ENCODE assay signal across 12 cellular contexts in genomic region chr12:64694130-64695078, GRCh38.
DNase-seq lines count a peak whose midpoint lies in the region; ATAC-seq and TF ChIP-seq lines count a peak whose summit lies in the region.
"Had no signal": no experiment of that assay in that cellular context is flagged by ENCODE, and none has a peak within 500 bp of the region (broad histone marks: within the 10 kb centered on the region; RNA-seq: fewer than 3 reads in every experiment).

No MANE protein-coding gene starts in this region.

- no peak for TF ChIP-seq EP300 in gastroesophageal sphincter (IDR thresholded peaks at IDR 0.05)
- TF ChIP-seq EP300 in stomach (IDR thresholded peaks at IDR 0.05), result no peak

- H3K4me3 ChIP-seq in gastroesophageal sphincter (no peak overlapping the region), stomach (no peak overlapping the region)
- H3K4me3 ChIP-seq: lung had no signal

- TF ChIP-seq POLR2A in gastroesophageal sphincter (IDR thresholded peaks at IDR 0.05), result no peak
- TF ChIP-seq POLR2A in stomach (IDR thresholded peaks at IDR 0.05), result no peak

- no peak for DNase-seq in activated naive CD4-positive, alpha-beta T cell treated with anti-CD3 and anti-CD28 coated beads for 36 hours
- DNase-seq in activated naive CD4-positive, alpha-beta T cell (lab: John Stamatoyannopoulos, UW), result no peak
- DNase-seq in stomach (no peak), LoVo (ENCODE audit: low spot score) (no peak)
- DNase-seq: activated effector memory CD4-positive, alpha-beta T cell treated with anti-CD3 and anti-CD28 coated beads, Interleukin-2, amount 50 U/mL, for 16 hours; NCI-H526; stimulated activated CD8-positive, alpha-beta memory T cell treated with anti-CD3 and anti-CD28 coated beads, Interleukin-4, amount 100 ng/mL, for 48 hours had no signal

- H3K27me3 ChIP-seq in gastroesophageal sphincter (no peaks in the 10 kb centered on the region), stomach (no peaks in the 10 kb centered on the region)

- H3K4me1 ChIP-seq in gastroesophageal sphincter (peaks cover 4 to 75% (median 19%) of the 10 kb centered on the region in 3 donors), stomach (peaks cover 0 to 65% (median 30%) of the 10 kb centered on the region in 4 donors)

- ATAC-seq in gastroesophageal sphincter (peak; percentile 49), GM18868 (IDR thresholded peaks at IDR 0.05; ENCODE audit: unreplicated experiment) (no peak), GM19452 (IDR thresholded peaks at IDR 0.05; ENCODE audit: unreplicated experiment) (no peak)

- no peak overlapping the region for H3K4me3 Mint-ChIP-seq in activated naive CD4-positive, alpha-beta T cell treated with anti-CD3 and anti-CD28 coated beads for 36 hours

- H3K9me3 Mint-ChIP-seq in activated naive CD4-positive, alpha-beta T cell treated with anti-CD3 and anti-CD28 coated beads for 36 hours, result no peaks in the 10 kb centered on the region

- WGBS in gastroesophageal sphincter (ENCODE audit: low coverage in 1 of 2), 2 donors, result 55 to 71% methylated on average over 9 to 13 of the region's 18 CpGs
- 49 to 68% (median 55%) methylated on average over 18 of the region's 18 CpGs for WGBS in stomach, 5 donors

- no peaks in the 10 kb centered on the region for H3K27me3 Mint-ChIP-seq in activated naive CD4-positive, alpha-beta T cell treated with anti-CD3 and anti-CD28 coated beads for 36 hours (ENCODE audit: low read depth)

- intact Hi-C loops in activated naive CD4-positive, alpha-beta T cell treated with anti-CD3 and anti-CD28 coated beads for 36 hours (cut with micrococcal nuclease), result loop anchor here (5.0 kb wide), 1 partner anchor 852 kb away; the partner anchor contains the start of gene SRGAP1
- intact Hi-C loops in stomach (cut with DNase I; ENCODE audit: low total_unique reads), result loop anchor here (5.0 kb wide), 1 partner anchor 142 kb away; no protein-coding TSS in a partner anchor

- TF ChIP-seq CTCF in VCaP (conservative IDR thresholded peaks at IDR 0.05), result no peak
- peak in 3 of 4 experiments; percentile 33 to 42 (median 41) for TF ChIP-seq CTCF in gastroesophageal sphincter (IDR thresholded peaks at IDR 0.05)
- TF ChIP-seq CTCF in stomach (IDR thresholded peaks at IDR 0.05), result no peak

- H3K27ac Mint-ChIP-seq in activated naive CD4-positive, alpha-beta T cell treated with anti-CD3 and anti-CD28 coated beads for 36 hours, result peak overlapping the region; percentile 39

- no peaks in the 10 kb centered on the region for H3K9me3 ChIP-seq in gastroesophageal sphincter
- no peaks in the 10 kb centered on the region for H3K9me3 ChIP-seq in stomach

- peak overlapping the region; percentile 65 for H3K27ac ChIP-seq in VCaP
- H3K27ac ChIP-seq in gastroesophageal sphincter, result peak overlapping the region in 3 of 4 donors; percentile 46 to 57 (median 47)
- peak overlapping the region in 3 of 5 donors; percentile 14 to 60 (median 16) for H3K27ac ChIP-seq in stomach

- peaks cover 22% of the 10 kb centered on the region for H3K36me3 Mint-ChIP-seq in activated naive CD4-positive, alpha-beta T cell treated with anti-CD3 and anti-CD28 coated beads for 36 hours (ENCODE audit: low read depth)

- H3K36me3 ChIP-seq in gastroesophageal sphincter (peaks cover 0 to 31% of the 10 kb centered on the region in 2 donors), stomach (peaks cover 9 to 43% (median 36%) of the 10 kb centered on the region in 4 donors)

- H3K4me1 Mint-ChIP-seq in activated naive CD4-positive, alpha-beta T cell treated with anti-CD3 and anti-CD28 coated beads for 36 hours (ENCODE audit: low read depth), result peaks cover 61% of the 10 kb centered on the region

- CTCF ChIA-PET in activated naive CD4-positive, alpha-beta T cell treated with anti-CD3 and anti-CD28 coated beads for 36 hours (lab: Charles Lee), result interaction anchor here (0.8 to 5.5 kb wide), 8 partner anchors 12 to 145 kb away, joined by 3 to 105 read pairs (median 3); no protein-coding TSS in a partner anchor

Comparison
In these comparisons a context has a peak if more than half of its experiments do, and no peak if none do; other contexts are left out.
1. CTCF ChIP-seq: peak in gastroesophageal sphincter (3 of 4); none in VCaP (single experiment) and stomach (0 of 7).
2. Peak in every context shown above with its lines, with median percentiles within 50 percentile points of each other: H3K27ac ChIP-seq.